ENCODE assay signal across 1 cellular context in the genomic region with DNA sequence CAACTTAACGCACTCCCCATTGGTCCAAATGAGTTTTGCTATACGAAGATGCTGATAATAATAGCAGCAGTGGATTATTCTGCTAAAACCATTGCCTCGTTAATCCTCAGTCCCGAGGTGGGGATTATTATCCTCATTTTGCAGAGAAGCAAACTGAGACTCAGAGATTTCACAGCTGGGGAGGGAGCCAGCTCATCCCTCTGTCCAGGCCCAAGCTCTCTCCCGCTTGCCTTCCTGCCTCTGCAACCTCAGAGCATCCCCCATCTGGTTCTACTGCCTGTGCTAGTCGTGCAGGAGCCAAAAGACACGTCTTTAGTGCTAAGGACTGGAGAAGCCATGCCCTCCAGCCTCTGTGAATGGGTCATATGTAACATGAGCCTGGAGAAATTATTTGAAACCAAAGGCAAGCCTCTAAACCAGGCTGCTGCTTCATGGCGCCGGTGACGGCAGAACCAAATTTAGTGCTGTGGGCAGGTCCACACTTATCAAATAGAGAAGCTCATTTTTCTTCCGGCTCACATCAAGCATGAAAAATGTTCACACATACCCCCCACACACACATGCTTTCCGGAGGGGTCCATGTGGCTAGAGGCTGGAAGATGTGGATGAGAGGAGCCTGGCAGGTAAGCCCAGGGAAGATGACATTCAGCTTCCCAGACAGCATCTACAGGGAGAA.
TF ChIP-seq lines count a peak whose summit lies in the region.

No MANE protein-coding gene starts in this region.

TF ChIP-seq in GM23338, 12 proteins besides CTCF, POLR2A, EP300 and RAD21 (continued from another document):
- TF ChIP-seq, protein P1, sequence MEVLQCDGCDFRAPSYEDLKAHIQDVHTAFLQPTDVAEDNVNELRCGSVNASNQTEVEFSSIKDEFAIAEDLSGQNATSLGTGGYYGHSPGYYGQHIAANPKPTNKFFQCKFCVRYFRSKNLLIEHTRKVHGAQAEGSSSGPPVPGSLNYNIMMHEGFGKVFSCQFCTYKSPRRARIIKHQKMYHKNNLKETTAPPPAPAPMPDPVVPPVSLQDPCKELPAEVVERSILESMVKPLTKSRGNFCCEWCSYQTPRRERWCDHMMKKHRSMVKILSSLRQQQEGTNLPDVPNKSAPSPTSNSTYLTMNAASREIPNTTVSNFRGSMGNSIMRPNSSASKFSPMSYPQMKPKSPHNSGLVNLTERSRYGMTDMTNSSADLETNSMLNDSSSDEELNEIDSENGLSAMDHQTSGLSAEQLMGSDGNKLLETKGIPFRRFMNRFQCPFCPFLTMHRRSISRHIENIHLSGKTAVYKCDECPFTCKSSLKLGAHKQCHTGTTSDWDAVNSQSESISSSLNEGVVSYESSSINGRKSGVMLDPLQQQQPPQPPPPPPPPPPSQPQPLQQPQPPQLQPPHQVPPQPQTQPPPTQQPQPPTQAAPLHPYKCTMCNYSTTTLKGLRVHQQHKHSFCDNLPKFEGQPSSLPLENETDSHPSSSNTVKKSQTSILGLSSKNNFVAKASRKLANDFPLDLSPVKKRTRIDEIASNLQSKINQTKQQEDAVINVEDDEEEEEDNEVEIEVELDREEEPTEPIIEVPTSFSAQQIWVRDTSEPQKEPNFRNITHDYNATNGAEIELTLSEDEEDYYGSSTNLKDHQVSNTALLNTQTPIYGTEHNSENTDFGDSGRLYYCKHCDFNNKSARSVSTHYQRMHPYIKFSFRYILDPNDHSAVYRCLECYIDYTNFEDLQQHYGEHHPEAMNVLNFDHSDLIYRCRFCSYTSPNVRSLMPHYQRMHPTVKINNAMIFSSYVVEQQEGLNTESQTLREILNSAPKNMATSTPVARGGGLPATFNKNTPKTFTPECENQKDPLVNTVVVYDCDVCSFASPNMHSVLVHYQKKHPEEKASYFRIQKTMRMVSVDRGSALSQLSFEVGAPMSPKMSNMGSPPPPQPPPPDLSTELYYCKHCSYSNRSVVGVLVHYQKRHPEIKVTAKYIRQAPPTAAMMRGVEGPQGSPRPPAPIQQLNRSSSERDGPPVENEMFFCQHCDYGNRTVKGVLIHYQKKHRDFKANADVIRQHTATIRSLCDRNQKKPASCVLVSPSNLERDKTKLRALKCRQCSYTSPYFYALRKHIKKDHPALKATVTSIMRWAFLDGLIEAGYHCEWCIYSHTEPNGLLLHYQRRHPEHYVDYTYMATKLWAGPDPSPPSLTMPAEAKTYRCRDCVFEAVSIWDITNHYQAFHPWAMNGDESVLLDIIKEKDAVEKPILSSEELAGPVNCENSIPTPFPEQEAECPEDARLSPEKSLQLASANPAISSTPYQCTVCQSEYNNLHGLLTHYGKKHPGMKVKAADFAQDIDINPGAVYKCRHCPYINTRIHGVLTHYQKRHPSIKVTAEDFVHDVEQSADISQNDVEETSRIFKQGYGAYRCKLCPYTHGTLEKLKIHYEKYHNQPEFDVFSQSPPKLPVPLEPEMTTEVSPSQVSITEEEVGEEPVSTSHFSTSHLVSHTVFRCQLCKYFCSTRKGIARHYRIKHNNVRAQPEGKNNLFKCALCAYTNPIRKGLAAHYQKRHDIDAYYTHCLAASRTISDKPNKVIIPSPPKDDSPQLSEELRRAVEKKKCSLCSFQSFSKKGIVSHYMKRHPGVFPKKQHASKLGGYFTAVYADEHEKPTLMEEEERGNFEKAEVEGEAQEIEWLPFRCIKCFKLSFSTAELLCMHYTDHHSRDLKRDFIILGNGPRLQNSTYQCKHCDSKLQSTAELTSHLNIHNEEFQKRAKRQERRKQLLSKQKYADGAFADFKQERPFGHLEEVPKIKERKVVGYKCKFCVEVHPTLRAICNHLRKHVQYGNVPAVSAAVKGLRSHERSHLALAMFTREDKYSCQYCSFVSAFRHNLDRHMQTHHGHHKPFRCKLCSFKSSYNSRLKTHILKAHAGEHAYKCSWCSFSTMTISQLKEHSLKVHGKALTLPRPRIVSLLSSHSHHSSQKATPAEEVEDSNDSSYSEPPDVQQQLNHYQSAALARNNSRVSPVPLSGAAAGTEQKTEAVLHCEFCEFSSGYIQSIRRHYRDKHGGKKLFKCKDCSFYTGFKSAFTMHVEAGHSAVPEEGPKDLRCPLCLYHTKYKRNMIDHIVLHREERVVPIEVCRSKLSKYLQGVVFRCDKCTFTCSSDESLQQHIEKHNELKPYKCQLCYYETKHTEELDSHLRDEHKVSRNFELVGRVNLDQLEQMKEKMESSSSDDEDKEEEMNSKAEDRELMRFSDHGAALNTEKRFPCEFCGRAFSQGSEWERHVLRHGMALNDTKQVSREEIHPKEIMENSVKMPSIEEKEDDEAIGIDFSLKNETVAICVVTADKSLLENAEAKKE (CRISPR knock-in tag; IDR thresholded peaks at IDR 0.05): no peak
